In the genomic region with DNA sequence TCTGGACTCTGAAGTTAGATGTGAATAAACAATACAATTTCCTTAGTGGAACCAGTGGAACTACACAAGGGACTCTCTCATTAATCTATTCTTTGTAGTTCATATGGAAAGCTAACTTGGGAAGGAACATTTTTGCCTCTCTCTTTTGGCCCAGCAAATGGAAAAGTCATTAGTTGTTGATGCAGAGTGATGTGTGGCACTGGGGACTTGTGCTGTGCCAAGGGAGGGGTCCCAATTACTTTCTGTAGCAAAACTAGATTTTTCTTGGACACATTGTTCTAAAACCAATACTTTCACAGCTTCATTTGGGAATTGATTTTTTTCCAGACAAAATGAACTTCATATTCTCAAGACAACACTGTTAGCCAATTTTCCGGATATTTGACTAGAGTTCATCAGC, we compare ENCODE assay signal across 27 cellular contexts.
"Had no signal": no experiment of that assay in that cellular context is flagged by ENCODE, and none has a peak within 500 bp of the region (broad histone marks: within the 10 kb centered on the region; RNA-seq: fewer than 3 reads in every experiment).

No MANE protein-coding gene starts in this region.

- H3K27ac ChIP-seq: stomach, suprapubic skin, testis, thoracic aorta, thyroid gland, tibial artery, tibial nerve, transverse colon, upper lobe of left lung, upper lobe of right lung, uterus, vagina had no signal

- DNase-seq: stimulated activated CD4-positive, alpha-beta T cell treated with anti-CD3 and anti-CD28 coated beads, Interleukin-2, amount 100 ng/mL, for 48 hours; stimulated activated CD4-positive, alpha-beta T cell treated with anti-CD3 and anti-CD28 coated beads, Interleukin-4, amount 100 ng/mL, for 1 hour; stimulated activated CD4-positive, alpha-beta T cell treated with anti-CD3 and anti-CD28 coated beads, Interleukin-4, amount 100 ng/mL, for 24 hours; stimulated activated CD4-positive, alpha-beta T cell treated with anti-CD3 and anti-CD28 coated beads, Interleukin-4, amount 100 ng/mL, for 4 hours; stimulated activated CD8-positive, alpha-beta memory T cell treated with anti-CD3 and anti-CD28 coated beads, Interleukin-4, amount 100 ng/mL, for 48 hours; stimulated activated naive B cell treated with anti-CD40 and anti-IgM and Interleukin-4, amounts not matched to agents 10 μg/mL and 1 μg/mL and 100 μg/mL, for 72 hours; stimulated activated naive CD4-positive, alpha-beta T cell; stimulated activated naive CD4-positive, alpha-beta T cell treated with Interleukin-2 at 50 U/mL for 16 hours; stimulated activated naive CD8-positive, alpha-beta T cell treated with anti-CD3 and anti-CD28 coated beads, Interleukin-15, amount 100 ng/mL, for 72 hours; stimulated activated naive CD8-positive, alpha-beta T cell treated with anti-CD3 and anti-CD28 coated beads, Interleukin-15, Interleukin-2, amounts not matched to agents 100 U/mL and 50 U/mL, for 24 hours; stomach; substantia nigra; testis; thyroid gland; tibial artery; transverse colon; trophoblast cell; upper lobe of left lung; upper lobe of right lung; uterus had no signal

- FAIRE-seq: urothelium cell line had no signal

- ATAC-seq: stimulated activated effector memory CD8-positive, alpha-beta T cell treated with anti-CD3 and anti-CD28 coated beads, Interleukin-12 subunit alpha, Interleukin-12 subunit beta, amount 100 ng/mL, for 72 hours; stimulated activated memory B cell treated with anti-CD40 and anti-IgM and Interleukin-4, amounts not matched to agents 10 μg/mL and 1 μg/mL and 100 μg/mL, for 72 hours; stimulated activated naive B cell treated with anti-CD40 and anti-IgM and Interleukin-4, amounts not matched to agents 10 μg/mL and 1 μg/mL and 100 μg/mL, for 72 hours; stimulated activated naive CD8-positive, alpha-beta T cell treated with anti-CD3 and anti-CD28 coated beads, Interleukin-15, amount 100 ng/mL, for 72 hours; stimulated activated naive CD8-positive, alpha-beta T cell treated with anti-CD3 and anti-CD28 coated beads, Interleukin-15, Interleukin-2, amounts not matched to agents 100 U/mL and 50 U/mL, for 24 hours; upper lobe of right lung had no signal
